Comparison of ENCODE assay signal across 25 cellular contexts in the genomic region with DNA sequence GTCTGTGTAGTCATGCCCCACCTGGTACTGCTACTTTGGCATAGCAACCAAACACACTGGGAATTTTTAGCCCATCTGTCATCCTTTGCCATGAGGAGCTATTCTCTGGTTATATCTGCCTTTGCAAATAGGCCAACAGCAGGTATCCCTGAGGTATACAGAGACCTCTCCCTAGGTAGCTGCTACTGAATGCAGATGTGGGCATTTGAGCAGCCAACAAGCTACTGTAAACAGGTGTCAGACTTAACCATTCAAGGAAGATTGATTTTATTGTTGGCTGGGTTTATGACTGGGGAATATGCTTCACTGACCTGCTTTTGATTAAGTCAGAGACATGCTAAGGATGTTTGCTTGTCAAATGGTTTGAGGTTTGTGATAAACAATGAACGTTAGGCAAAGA.
A peak's percentile ranks its signal among the peaks of the same experiment; 100 is the strongest.
DNase-seq lines count a peak whose midpoint lies in the region; ATAC-seq and TF ChIP-seq lines count a peak whose summit lies in the region.
"Had no signal": no experiment of that assay in that cellular context is flagged by ENCODE, and none has a peak within 500 bp of the region (broad histone marks: within the 10 kb centered on the region; RNA-seq: fewer than 3 reads in every experiment).

No MANE protein-coding gene starts in this region.

- no peaks in the 10 kb centered on the region for H4K20me1 ChIP-seq in mammary epithelial cell (ENCODE audit: insufficient read depth, low read length)

- in situ Hi-C loops in mammary epithelial cell (cut with MboI; ENCODE audit: low sequenced_read_pairs in 2 of 2): no loop called here

- H3K79me2 ChIP-seq in mammary epithelial cell (ENCODE audit: insufficient read depth, low read length): no peaks in the 10 kb centered on the region

- no peaks in the 10 kb centered on the region for H3K36me3 ChIP-seq in mammary epithelial cell (ENCODE audit: insufficient read depth, low read length)

- 7% methylated on average over 1 of the region's 1 CpG for WGBS in mammary epithelial cell (ENCODE audit: low coverage, missing lambda C conversion rate)

- no peak overlapping the region for H3K9ac ChIP-seq in mammary epithelial cell (ENCODE audit: insufficient read depth, low read length)
- H3K9ac ChIP-seq: SK-N-SH had no signal

- ATAC-seq in GM18519 (IDR thresholded peaks at IDR 0.05; ENCODE audit: low FRiP score, unreplicated experiment) (no peak), GM21515 (IDR thresholded peaks at IDR 0.05; ENCODE audit: unreplicated experiment) (no peak)
- ATAC-seq: HepG2, PC-3 had no signal

- CTCF ChIA-PET in mammary epithelial cell (lab: Charles Lee; ENCODE audit: low non-redundant PET): no interaction called here

- H3K4me1 ChIP-seq in mammary epithelial cell (ENCODE audit: insufficient read depth, low read length): no peaks in the 10 kb centered on the region
- H3K4me1 ChIP-seq: Caco-2 had no signal

- no peak overlapping the region for H3K4me3 ChIP-seq in mammary epithelial cell (replicated peaks in 1 of 3; ENCODE audit: insufficient read depth in 1 of 3, low read depth in 2 of 3, low read length in 3 of 3)

- DNase-seq in NCI-H1417 (lab: John Stamatoyannopoulos, UW) (peak in 2 of 3 experiments; percentile 7 to 42), NCI-H1417 treated with DMSO at 0.1 percent for 48 hours (lab: John Stamatoyannopoulos, UW) (no peak), NCI-H1694 (lab: John Stamatoyannopoulos, UW) (peak; percentile 11), NCI-H69 (lab: John Stamatoyannopoulos, UW) (peak; percentile 94), renal cortical epithelial cell (ENCODE audit: low read depth) (peak; percentile 10), mammary epithelial cell (no peak)
- DNase-seq: 8988T; Caco-2; CD4-positive, CD25-positive, alpha-beta regulatory T cell; DMS53; EL; H7; HFFc6; KBM-7; NCI-H1105 treated with DMSO at 0.1 percent for 48 hours; NCI-H1930; NCI-H446; NCI-H82; PC-3; RPMI8226; SHP77 treated with DMSO at 0.1 percent for 48 hours; SK-N-SH had no signal

- no peaks in the 10 kb centered on the region for H3K27me3 ChIP-seq in mammary epithelial cell (ENCODE audit: insufficient read depth, low read length)

- intact Hi-C loops in mammary epithelial cell (cut with micrococcal nuclease): no loop called here

- BruUV-seq in mammary epithelial cell (replicated peaks; lab: Mats Ljungman, UMichigan): no TSS peak

- H3K9me3 ChIP-seq in mammary epithelial cell (replicated peaks; ENCODE audit: insufficient read depth, low read length): peaks cover 4% of the 10 kb centered on the region
- H3K9me3 ChIP-seq: Caco-2, SK-N-SH had no signal

- H2AFZ ChIP-seq in mammary epithelial cell (ENCODE audit: low read depth, low read length): no peak overlapping the region

- no peak overlapping the region for H3K27ac ChIP-seq in mammary epithelial cell (ENCODE audit: insufficient read depth, low read depth, low read length)

- TF ChIP-seq CTCF in mammary epithelial cell (conservative IDR thresholded peaks at IDR 0.05 in 1 of 2, IDR thresholded peaks at IDR 0.05 in 1 of 2; ENCODE audit: extremely low read depth in 1 of 2, insufficient read depth in 1 of 2, low read depth in 1 of 2, low read length in 2 of 2): no peak

- dilution Hi-C loops in mammary epithelial cell (cut with HindIII; ENCODE audit: low sequenced_read_pairs): no loop called here

- no peak overlapping the region for H3K4me2 ChIP-seq in mammary epithelial cell (ENCODE audit: insufficient read depth, low read depth, low read length)
- H3K4me2 ChIP-seq: SK-N-SH had no signal

Comparison
In these comparisons a context has a peak if more than half of its experiments do, and no peak if none do; other contexts are left out.
1. DNase-seq: peak in NCI-H1417 (2 of 3), NCI-H1694 (single experiment), NCI-H69 (single experiment) and renal cortical epithelial cell (single experiment); none in NCI-H1417 treated with DMSO at 0.1 percent for 48 hours (single experiment) and mammary epithelial cell (single experiment).